7 cellular contexts compared by ENCODE assay signal in genomic region chr6:145887969-145888368, GRCh38.
A peak's percentile ranks its signal among the peaks of the same experiment; 100 is the strongest.
DNase-seq lines count a peak whose midpoint lies in the region; ATAC-seq and TF ChIP-seq lines count a peak whose summit lies in the region.

No MANE protein-coding gene starts in this region.

- peaks cover 12% of the 10 kb centered on the region for H3K36me3 Mint-ChIP-seq in nephron (ENCODE audit: low read depth)

- H3K4me3 Mint-ChIP-seq in nephron: no peak overlapping the region

- no peak overlapping the region for H3K4me3 ChIP-seq in brain microvascular endothelial cell (ENCODE audit: low read depth, low read length)

- H3K27ac ChIP-seq in brain microvascular endothelial cell: no peak overlapping the region

- in situ Hi-C loops in brain microvascular endothelial cell (cut with HindIII; ENCODE audit: low pct_ligation_motif_present, low sequenced_read_pairs): no loop called here

- no peaks in the 10 kb centered on the region for H3K36me3 ChIP-seq in brain microvascular endothelial cell (replicated peaks)

- H3K27ac Mint-ChIP-seq in nephron: no peak overlapping the region

- H3K4me1 Mint-ChIP-seq in nephron: peaks cover 6% of the 10 kb centered on the region

- no peaks in the 10 kb centered on the region for H3K27me3 Mint-ChIP-seq in nephron (ENCODE audit: low read depth)

- H3K9me3 Mint-ChIP-seq in nephron: no peaks in the 10 kb centered on the region

- peak; percentile 23 for DNase-seq in brain microvascular endothelial cell
- DNase-seq in SKM-1 treated with dmso at 0.1 percent for 144 hours (lab: John Stamatoyannopoulos, UW; ENCODE audit: unreplicated experiment): no peak

- no peaks in the 10 kb centered on the region for H3K27me3 ChIP-seq in brain microvascular endothelial cell (replicated peaks)

- no peak for ATAC-seq in HG03108 (IDR thresholded peaks at IDR 0.05; ENCODE audit: unreplicated experiment)
- ATAC-seq in GM18873 (IDR thresholded peaks at IDR 0.05; ENCODE audit: low FRiP score, unreplicated experiment): no peak

- peak; percentile 41; the same call in 1 of the 2 replicates for TF ChIP-seq CTCF in GM12874 (IDR thresholded peaks at IDR 0.05; ENCODE audit: insufficient read depth, low read depth, low read length)
- peak; percentile 94 for TF ChIP-seq CTCF in LNCAP (IDR thresholded peaks at IDR 0.05)
- TF ChIP-seq CTCF in brain microvascular endothelial cell (IDR thresholded peaks at IDR 0.05; ENCODE audit: low read depth, low read length, missing control alignments): peak; percentile 66
- TF ChIP-seq CTCF in nephron (IDR thresholded peaks at IDR 0.05; ENCODE audit: unreplicated experiment in 3 of 3): peak in 2 of 3 experiments; percentile 29 to 50

Comparison
In these comparisons a context has a peak if more than half of its experiments do, and no peak if none do; other contexts are left out.
1. CTCF ChIP-seq: peak in every context shown above with its lines; median percentile 94 in LNCAP; 66 in brain microvascular endothelial cell; 41 in GM12874; 40 in nephron.